In the genomic region with DNA sequence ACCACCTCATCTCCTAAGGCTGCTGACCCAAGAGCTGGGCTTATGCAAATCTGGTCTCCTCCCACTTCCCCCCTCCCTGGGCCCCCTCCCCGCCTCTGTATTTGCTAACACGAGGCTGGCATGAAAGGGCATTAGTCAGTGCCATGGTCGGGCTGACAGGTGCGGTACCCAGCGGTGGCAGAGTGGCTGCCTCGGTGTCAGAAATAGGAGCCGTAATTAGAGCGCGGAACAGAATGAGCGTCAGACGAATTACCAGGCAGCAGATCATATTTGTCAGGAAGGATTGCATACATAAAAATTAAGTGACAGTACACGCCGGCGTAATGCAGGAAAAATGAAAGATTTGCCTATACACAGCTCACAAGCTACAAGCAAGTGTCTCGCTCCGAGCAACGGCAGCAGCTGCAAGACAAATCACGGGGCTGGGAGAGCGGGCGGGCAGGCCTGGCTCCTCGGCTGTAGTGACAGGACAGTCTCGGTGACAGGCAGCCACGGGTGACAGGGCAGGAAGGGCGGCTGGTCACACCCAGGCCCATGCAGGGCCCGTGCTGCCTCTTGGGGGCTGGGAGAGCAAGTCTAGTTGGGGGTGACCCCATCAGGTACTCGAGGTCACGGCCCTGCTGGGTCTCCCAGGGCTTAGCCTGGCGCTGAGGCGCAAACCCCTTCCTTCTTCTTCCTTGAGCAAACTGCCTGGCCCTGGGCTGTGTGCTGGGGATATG, we compare ENCODE assay signal across 28 cellular contexts.
DNase-seq lines count a peak whose midpoint lies in the region; ATAC-seq and TF ChIP-seq lines count a peak whose summit lies in the region.
"Had no signal": no experiment of that assay in that cellular context is flagged by ENCODE, and none has a peak within 500 bp of the region (broad histone marks: within the 10 kb centered on the region; RNA-seq: fewer than 3 reads in every experiment).

No MANE protein-coding gene starts in this region.

- DNase-seq in right cardiac atrium, result peak in 2 of 3 donors; percentile 34 to 46
- no peak for DNase-seq in left ventricle myocardium inferior
- DNase-seq in neural progenitor cell (ENCODE audit: low spot score), result no peak
- no peak for DNase-seq in activated naive CD4-positive, alpha-beta T cell treated with Interleukin-2 at 50 U/mL for 16 hours
- no peak for DNase-seq in cerebellar nuclear complex (lab: John Stamatoyannopoulos, UW)
- DNase-seq: activated CD4-positive, alpha-beta T cell treated with anti-CD3 and anti-CD28 coated beads, Interleukin-2, amount 50 U/mL, for 48 hours; activated CD4-positive, CD25-positive, alpha-beta regulatory T cell; activated CD8-positive, alpha-beta memory T cell treated with anti-CD3 and anti-CD28 coated beads, Interleukin-2, amount 50 U/mL, for 48 hours; activated naive CD8-positive, alpha-beta T cell treated with anti-CD3 and anti-CD28 coated beads for 36 hours; AML-193; CD8-positive, alpha-beta T cell; effector CD8-positive, alpha-beta T cell; foreskin fibroblast; GDM1; hippocampal formation; immature natural killer cell; mesenchymal stem cell; NCI-H1930; NCI-H446; ovary; PC-3; stimulated activated CD4-positive, alpha-beta T cell treated with anti-CD3 and anti-CD28 coated beads, Interleukin-15, amount 100 ng/mL, for 24 hours; transverse colon had no signal

- 91% methylated on average over 29 of the region's 29 CpGs for WGBS in right cardiac atrium

- peaks cover 6% of the 10 kb centered on the region for H3F3A ChIP-seq in neural progenitor cell (ENCODE audit: low read depth)

- peak overlapping the region; percentile 42 to 95 (median 86) for H3K27ac Mint-ChIP-seq in brain
- H3K27ac Mint-ChIP-seq in neural progenitor cell, result peak overlapping the region; percentile 86
- H3K27ac Mint-ChIP-seq: activated naive CD8-positive, alpha-beta T cell treated with anti-CD3 and anti-CD28 coated beads for 36 hours; activated T-helper 2 cell treated with anti-CD3 and anti-CD28 coated beads, Interferon-gamma antibody, Interleukin-2, Interleukin-4, amounts not matched to agents 10 μg/mL and 5 μg/mL and 100 μg/mL, durations not matched to agents 14 hours and 24 hours and 36 hours; CD8-positive, alpha-beta T cell; immature natural killer cell had no signal

- TF ChIP-seq CTCF in left ventricle myocardium inferior (IDR thresholded peaks at IDR 0.05; ENCODE audit: borderline replicate concordance), result no peak
- TF ChIP-seq CTCF in brain (conservative IDR thresholded peaks at IDR 0.05), result no peak
- TF ChIP-seq CTCF in neural progenitor cell (IDR thresholded peaks at IDR 0.05), result no peak

- peaks cover 16% of the 10 kb centered on the region for H4K20me1 ChIP-seq in neural progenitor cell (ENCODE audit: low read depth)

- intact Hi-C loops in right cardiac atrium (cut with DNase I), result no loop called here
- intact Hi-C loops in left ventricle myocardium inferior (cut with micrococcal nuclease), result no loop called here

- no peak overlapping the region for H3K4me2 ChIP-seq in neural progenitor cell

- no peak for TF ChIP-seq POLR2A in GM18505 (IDR thresholded peaks at IDR 0.05; ENCODE audit: borderline replicate concordance, extremely low read depth, insufficient read depth, insufficient read length)

- H3K79me2 ChIP-seq in neural progenitor cell (ENCODE audit: low read depth), result no peaks in the 10 kb centered on the region

- H3K4me3 ChIP-seq in right cardiac atrium (ENCODE audit: low read length) (no peak overlapping the region), left ventricle myocardium inferior (no peak overlapping the region), neural progenitor cell (no peak overlapping the region)
- H3K4me3 ChIP-seq: ovary, transverse colon had no signal

- H3K4me3 Mint-ChIP-seq in brain (peak overlapping the region in 1 of 5 experiments; percentile 11), neural progenitor cell (no peak overlapping the region)
- H3K4me3 Mint-ChIP-seq: activated naive CD8-positive, alpha-beta T cell treated with anti-CD3 and anti-CD28 coated beads for 36 hours; CD8-positive, alpha-beta T cell; immature natural killer cell had no signal

- H3K4me1 Mint-ChIP-seq in brain (peaks cover 42% of the 10 kb centered on the region), neural progenitor cell (peaks cover 16% of the 10 kb centered on the region)
- H3K4me1 Mint-ChIP-seq: activated naive CD8-positive, alpha-beta T cell treated with anti-CD3 and anti-CD28 coated beads for 36 hours had no signal

- H3K9me3 Mint-ChIP-seq in brain (peaks cover 0 to 1% (median 0%) of the 10 kb centered on the region in 5 experiments), neural progenitor cell (no peaks in the 10 kb centered on the region)
- H3K9me3 Mint-ChIP-seq: activated naive CD8-positive, alpha-beta T cell treated with anti-CD3 and anti-CD28 coated beads for 36 hours; activated T-helper 2 cell treated with anti-CD3 and anti-CD28 coated beads, Interferon-gamma antibody, Interleukin-2, Interleukin-4, amounts not matched to agents 10 μg/mL and 5 μg/mL and 100 μg/mL, durations not matched to agents 14 hours and 24 hours and 36 hours; CD8-positive, alpha-beta T cell; immature natural killer cell had no signal

- H3K27me3 Mint-ChIP-seq in brain, result no peaks in the 10 kb centered on the region
- H3K27me3 Mint-ChIP-seq in neural progenitor cell (ENCODE audit: insufficient read depth, low read depth), result peaks cover 2% of the 10 kb centered on the region
- H3K27me3 Mint-ChIP-seq: activated naive CD8-positive, alpha-beta T cell treated with anti-CD3 and anti-CD28 coated beads for 36 hours had no signal

- H3K27ac ChIP-seq in right cardiac atrium (ENCODE audit: low read length), result no peak overlapping the region
- no peak overlapping the region for H3K27ac ChIP-seq in left ventricle myocardium inferior (replicated peaks)
- no peak overlapping the region for H3K27ac ChIP-seq in neural progenitor cell
- H3K27ac ChIP-seq: ovary, transverse colon had no signal

- ATAC-seq in right cardiac atrium, result no peak
- ATAC-seq in HG02852 (IDR thresholded peaks at IDR 0.05; ENCODE audit: unreplicated experiment), result no peak
- ATAC-seq in GM18505 (IDR thresholded peaks at IDR 0.05; ENCODE audit: unreplicated experiment), result no peak
- ATAC-seq: CD8-positive, alpha-beta T cell; PC-3; sciatic nerve had no signal

- H3K9ac ChIP-seq in neural progenitor cell, result no peak overlapping the region

- H3K4me1 ChIP-seq in right cardiac atrium (ENCODE audit: control insufficient read depth, insufficient read depth, low read length) (no peaks in the 10 kb centered on the region), left ventricle myocardium inferior (no peaks in the 10 kb centered on the region), neural progenitor cell (peaks cover 10% of the 10 kb centered on the region)
- H3K4me1 ChIP-seq: transverse colon had no signal

- H3K27me3 ChIP-seq in right cardiac atrium (ENCODE audit: control insufficient read depth, insufficient read depth) (no peaks in the 10 kb centered on the region), left ventricle myocardium inferior (ENCODE audit: low read depth) (no peaks in the 10 kb centered on the region), neural progenitor cell (no peaks in the 10 kb centered on the region)
- H3K27me3 ChIP-seq: ovary, transverse colon had no signal

- H3K9me3 ChIP-seq in right cardiac atrium (ENCODE audit: control insufficient read depth, low read length) (no peaks in the 10 kb centered on the region), left ventricle myocardium inferior (replicated peaks) (no peaks in the 10 kb centered on the region), neural progenitor cell (ENCODE audit: low read depth) (no peaks in the 10 kb centered on the region)
- H3K9me3 ChIP-seq: ovary, transverse colon had no signal

- H2AFZ ChIP-seq in neural progenitor cell (replicated peaks), result no peak overlapping the region

- H3K36me3 Mint-ChIP-seq in brain (peaks cover 18% of the 10 kb centered on the region), neural progenitor cell (peaks cover 5% of the 10 kb centered on the region)
- H3K36me3 Mint-ChIP-seq: activated naive CD8-positive, alpha-beta T cell treated with anti-CD3 and anti-CD28 coated beads for 36 hours had no signal

- H3K36me3 ChIP-seq in left ventricle myocardium inferior (peaks cover 32% of the 10 kb centered on the region), neural progenitor cell (no peaks in the 10 kb centered on the region)
- H3K36me3 ChIP-seq: ovary had no signal

Comparison
In these comparisons a context has a peak if more than half of its experiments do, and no peak if none do; other contexts are left out.
1. DNase-seq: peak in right cardiac atrium (2 of 3); none in left ventricle myocardium inferior (single experiment), neural progenitor cell (single experiment), activated naive CD4-positive, alpha-beta T cell treated with Interleukin-2 at 50 U/mL for 16 hours (single experiment) and cerebellar nuclear complex (0 of 2).